ENCODE assay signal across 8 cellular contexts in the genomic region with DNA sequence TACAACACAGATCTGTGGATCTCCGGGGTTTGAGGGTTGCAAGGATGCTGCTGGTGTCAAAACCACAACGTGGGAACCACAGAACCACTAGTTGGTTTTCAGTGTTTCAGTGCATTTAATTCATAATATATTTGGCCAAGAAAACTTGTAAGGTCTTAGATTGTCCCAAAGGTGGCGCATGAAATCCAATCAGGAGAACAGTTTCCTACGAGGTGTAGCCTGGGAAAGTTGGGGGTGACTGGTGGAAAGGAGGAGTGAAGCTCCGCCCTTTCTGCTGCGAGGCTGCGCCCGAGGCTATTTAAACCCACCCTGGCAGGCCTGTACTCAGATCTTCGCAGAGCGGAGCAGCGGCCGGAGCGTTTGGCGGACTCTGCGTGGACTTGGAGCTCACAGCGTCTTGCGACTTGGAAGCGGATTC. TPM values are rescaled to one million over a fixed set of nuclear protein-coding genes. Genes with fewer than 3 reads are reported as not detected.
A peak's percentile ranks its signal among the peaks of the same experiment; 100 is the strongest.
DNase-seq lines count a peak whose midpoint lies in the region; ATAC-seq and TF ChIP-seq lines count a peak whose summit lies in the region.
"Not testable (repeated sequence)": the region's sequence is repeated elsewhere in the genome, so short reads cannot be mapped to it uniquely, and the experiment has no call there.

No MANE protein-coding gene starts in this region.

- CTCF ChIA-PET in Caco-2 (lab: Charles Lee), result not testable (repeated sequence)
- CTCF ChIA-PET in activated naive CD4-positive, alpha-beta T cell treated with anti-CD3 and anti-CD28 coated beads, Interleukin-2, amount 10 ng/mL, durations not matched to agents 7 days and 5 days (lab: Charles Lee), result interaction anchor here (0.6 kb wide), 2 partner anchors 111 to 665 kb away, joined by 3 read pairs; no protein-coding TSS in a partner anchor

- TF ChIP-seq CTCF in Caco-2 (IDR thresholded peaks at IDR 0.05; ENCODE audit: insufficient read depth in 1 of 2, low read depth in 1 of 2, low read length in 1 of 2, severe bottlenecking in 1 of 2, unreplicated experiment in 1 of 2) (peak; percentile 23 to 33), LNCAP (IDR thresholded peaks at IDR 0.05) (peak; percentile 40; the same call in 1 of the 2 replicates), osteocyte (IDR thresholded peaks at IDR 0.05) (peak; percentile 41)
- not testable (repeated sequence) for TF ChIP-seq CTCF in endothelial cell (IDR thresholded peaks at IDR 0.05; ENCODE audit: unreplicated experiment)

- H3K27me3 Mint-ChIP-seq in Caco-2 (ENCODE audit: insufficient read depth, unreplicated experiment); endothelial cell (ENCODE audit: unreplicated experiment): not testable (repeated sequence)
- H3K27me3 Mint-ChIP-seq in activated naive CD4-positive, alpha-beta T cell treated with anti-CD3 and anti-CD28 coated beads, Interleukin-2, amount 10 ng/mL, durations not matched to agents 7 days and 5 days, result peaks cover 28% of the 10 kb centered on the region
- H3K27me3 Mint-ChIP-seq in osteocyte (ENCODE audit: unreplicated experiment), result peaks cover 19% of the 10 kb centered on the region

- not testable (repeated sequence) for H3K4me3 Mint-ChIP-seq in Caco-2 (ENCODE audit: unreplicated experiment); activated naive CD4-positive, alpha-beta T cell treated with anti-CD3 and anti-CD28 coated beads, Interleukin-2, amount 10 ng/mL, durations not matched to agents 7 days and 5 days; endothelial cell (ENCODE audit: unreplicated experiment); osteocyte (ENCODE audit: unreplicated experiment)

- H3K27me3 ChIP-seq in Caco-2 (replicated peaks; ENCODE audit: control insufficient read depth, insufficient read depth, low read length), result not testable (repeated sequence)

- not testable (repeated sequence) for BruUV-seq in Caco-2 (replicated peaks; lab: Mats Ljungman, UMichigan)

- not testable (repeated sequence) for H3K4me1 Mint-ChIP-seq in Caco-2 (ENCODE audit: low read depth, unreplicated experiment); activated naive CD4-positive, alpha-beta T cell treated with anti-CD3 and anti-CD28 coated beads, Interleukin-2, amount 10 ng/mL, durations not matched to agents 7 days and 5 days; endothelial cell (ENCODE audit: unreplicated experiment); osteocyte (ENCODE audit: unreplicated experiment)

- H3K27ac Mint-ChIP-seq in Caco-2 (ENCODE audit: unreplicated experiment); activated naive CD4-positive, alpha-beta T cell treated with anti-CD3 and anti-CD28 coated beads, Interleukin-2, amount 10 ng/mL, durations not matched to agents 7 days and 5 days; endothelial cell (ENCODE audit: unreplicated experiment); osteocyte (ENCODE audit: unreplicated experiment): not testable (repeated sequence)

- peak; percentile 36 to 65 for DNase-seq in Caco-2
- peak; percentile 54 for DNase-seq in activated CD4-positive, alpha-beta T cell treated with anti-CD3 and anti-CD28 coated beads for 1 hour
- DNase-seq in activated naive CD4-positive, alpha-beta T cell treated with anti-CD3 and anti-CD28 coated beads, Interleukin-2, amount 10 ng/mL, durations not matched to agents 7 days and 5 days, result peak; percentile 51
- peak; percentile 36 for DNase-seq in endothelial cell (ENCODE audit: low spot score)
- DNase-seq in iPS-NIHi11 (ENCODE audit: low spot score), result peak; percentile 16
- peak; percentile 98 for DNase-seq in osteocyte (ENCODE audit: extremely low spot score, unreplicated experiment)
- DNase-seq in stimulated activated naive CD8-positive, alpha-beta T cell treated with anti-CD3 and anti-CD28 coated beads, Interleukin-15, Interleukin-2, amounts not matched to agents 100 U/mL and 50 U/mL, for 24 hours, result peak; percentile 23

- H3K4me1 ChIP-seq in Caco-2, result not testable (repeated sequence)

- not testable (repeated sequence) for H3K36me3 Mint-ChIP-seq in Caco-2 (ENCODE audit: insufficient read depth, unreplicated experiment); activated naive CD4-positive, alpha-beta T cell treated with anti-CD3 and anti-CD28 coated beads, Interleukin-2, amount 10 ng/mL, durations not matched to agents 7 days and 5 days; endothelial cell (ENCODE audit: low read depth, unreplicated experiment); osteocyte (ENCODE audit: unreplicated experiment)

- H3K36me3 ChIP-seq in Caco-2 (ENCODE audit: control insufficient read depth, insufficient read depth, low read length), result not testable (repeated sequence)

- intact Hi-C loops in Caco-2 (cut with micrococcal nuclease; ENCODE audit: unreplicated experiment), result loop anchor here (2.0 kb wide), 1 partner anchor 276 kb away; no protein-coding TSS in a partner anchor

- not testable (repeated sequence) for H3K9me3 ChIP-seq in Caco-2

- not testable (repeated sequence) for ATAC-seq in stimulated activated naive CD8-positive, alpha-beta T cell treated with anti-CD3 and anti-CD28 coated beads, Interleukin-15, Interleukin-2, amounts not matched to agents 100 U/mL and 50 U/mL, for 24 hours

- H3K9me3 Mint-ChIP-seq in Caco-2 (ENCODE audit: unreplicated experiment); activated naive CD4-positive, alpha-beta T cell treated with anti-CD3 and anti-CD28 coated beads, Interleukin-2, amount 10 ng/mL, durations not matched to agents 7 days and 5 days; endothelial cell (ENCODE audit: unreplicated experiment); osteocyte (ENCODE audit: unreplicated experiment): not testable (repeated sequence)

- not testable (repeated sequence) for H3K4me3 ChIP-seq in Caco-2 (ENCODE audit: low read depth, low read length)

- POLR2A ChIA-PET in Caco-2 (lab: Charles Lee), result not testable (repeated sequence)

RNA-seq across cellular contexts. Expression of a gene that starts 27.3 kb away (rescaled TPM):
- total RNA-seq in Caco-2 (2022) (81.1 and 85.3 TPM in 2 replicates), endothelial cell (ENCODE audit: unreplicated experiment) (52.6 TPM), osteocyte (38.7 and 39.0 TPM in 2 replicates)

Comparison
In these comparisons a context has a peak if more than half of its experiments do, and no peak if none do; other contexts are left out.
1. DNase-seq: peak in every context shown above with its lines; median percentile 98 in osteocyte; 54 in activated CD4-positive, alpha-beta T cell treated with anti-CD3 and anti-CD28 coated beads for 1 hour; 51 in activated naive CD4-positive, alpha-beta T cell treated with anti-CD3 and anti-CD28 coated beads, Interleukin-2, amount 10 ng/mL, durations not matched to agents 7 days and 5 days; 50 in Caco-2; 36 in endothelial cell; 23 in stimulated activated naive CD8-positive, alpha-beta T cell treated with anti-CD3 and anti-CD28 coated beads, Interleukin-15, Interleukin-2, amounts not matched to agents 100 U/mL and 50 U/mL, for 24 hours; 16 in iPS-NIHi11.